Comparison of ENCODE assay signal across 2 cellular contexts in genomic region chr5:178019379-178020030, GRCh38. TPM values are rescaled to one million over a fixed set of nuclear protein-coding genes. Genes with fewer than 3 reads are reported as not detected.
"Had no signal": no experiment of that assay in that cellular context is flagged by ENCODE, and none has a peak within 500 bp of the region (broad histone marks: within the 10 kb centered on the region; RNA-seq: fewer than 3 reads in every experiment).

No MANE protein-coding gene starts in this region.

RNA-seq across cellular contexts. Expression of gene PROP1, which starts 23.5 kb away (rescaled TPM):
- total RNA-seq: G401, GM12878 had no signal
